In the genomic region with DNA sequence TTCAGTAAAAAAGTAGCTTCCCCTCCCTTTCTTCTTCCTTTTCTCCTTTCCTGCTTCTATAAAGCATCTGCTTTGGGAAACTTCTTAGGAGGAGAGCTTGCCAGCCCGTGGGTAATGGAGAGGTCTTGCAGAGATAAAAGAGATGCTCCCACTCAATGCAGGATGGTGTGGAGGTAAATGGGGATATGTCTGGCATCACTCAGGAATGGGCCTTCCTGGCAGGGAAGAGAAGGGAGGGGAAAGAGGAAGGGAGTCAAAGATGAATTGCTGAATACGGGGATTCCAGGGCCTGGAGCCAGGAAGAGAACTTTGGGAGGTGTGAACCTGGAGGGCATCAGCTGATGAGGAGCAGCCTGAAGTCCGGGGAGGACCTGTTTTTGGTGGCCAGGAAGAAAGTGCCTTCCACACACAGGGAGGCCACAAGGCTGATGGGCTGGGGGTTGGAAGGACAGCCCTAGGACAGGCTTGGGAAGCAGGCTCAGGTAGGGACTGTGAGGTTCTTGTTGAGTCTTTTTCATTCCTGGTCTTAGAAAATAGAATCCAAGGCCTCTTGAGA, we compare ENCODE assay signal across 1 cellular context.
TF ChIP-seq lines count a peak whose summit lies in the region.

No MANE protein-coding gene starts in this region.

TF ChIP-seq in K562, 482 proteins besides CTCF, POLR2A, EP300 and RAD21:
- no peak for TF ChIP-seq SMARCB1 (IDR thresholded peaks at IDR 0.05; ENCODE audit: insufficient read length, low read depth)
- no peak for TF ChIP-seq BDP1 (IDR thresholded peaks at IDR 0.05; ENCODE audit: insufficient read depth, insufficient read length)
- TF ChIP-seq HDAC2 (IDR thresholded peaks at IDR 0.05), result no peak
- no peak for TF ChIP-seq MYNN (IDR thresholded peaks at IDR 0.05)
- no peak for TF ChIP-seq MYNN (CRISPR knock-in tag; IDR thresholded peaks at IDR 0.05)
- TF ChIP-seq FOS (IDR thresholded peaks at IDR 0.05; ENCODE audit: extremely low read depth, insufficient read length), result no peak
- no peak for TF ChIP-seq SMARCA4 (IDR thresholded peaks at IDR 0.05)
- TF ChIP-seq MEF2D (tag; conservative IDR thresholded peaks at IDR 0.05; ENCODE audit: low read depth), result no peak
- no peak for TF ChIP-seq BRF1 (IDR thresholded peaks at IDR 0.05; ENCODE audit: borderline replicate concordance, extremely low read depth, insufficient read length)
